In the genomic region with DNA sequence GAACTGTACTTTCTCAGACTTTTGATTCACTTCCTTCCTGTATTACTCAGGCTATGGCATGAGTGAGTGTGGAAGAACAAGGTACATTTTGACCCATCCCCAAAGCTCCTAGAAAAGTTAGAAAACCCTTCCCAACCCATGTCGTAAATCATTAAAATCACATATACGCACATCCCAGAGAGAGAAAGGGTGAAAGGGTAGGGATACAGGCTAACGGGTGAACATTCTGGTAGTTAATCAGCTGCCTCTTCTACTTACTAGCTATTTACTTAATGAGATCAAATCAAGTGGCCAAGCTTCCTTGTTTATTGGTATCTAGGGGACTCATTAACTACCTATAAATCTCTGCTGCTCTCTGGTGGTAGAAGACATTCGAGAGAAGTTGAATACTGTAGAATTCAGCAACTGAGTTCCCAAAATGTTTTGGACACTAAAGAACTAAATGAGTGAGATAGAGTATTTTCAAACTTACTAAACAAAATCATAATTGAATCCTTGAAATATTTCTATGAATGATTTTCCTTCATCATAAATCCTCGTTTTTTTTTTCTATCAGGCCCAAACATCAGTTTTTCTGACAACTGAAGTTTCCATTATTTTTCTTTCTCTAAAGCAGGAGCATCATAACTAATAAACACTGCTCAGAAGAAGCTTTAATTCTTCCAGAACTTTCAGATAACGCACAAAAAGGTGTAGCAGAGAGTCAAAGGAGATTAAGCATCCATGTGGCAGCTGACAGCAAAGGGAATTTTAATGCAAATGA, we compare ENCODE assay signal across 8 cellular contexts.
DNase-seq lines count a peak whose midpoint lies in the region; FAIRE-seq and TF ChIP-seq lines count a peak whose summit lies in the region.

No MANE protein-coding gene starts in this region.

- intact Hi-C loops in sigmoid colon (cut with DNase I), result loop anchor here (5.0 to 10.0 kb wide), 6 partner anchors 124 to 731 kb away; partner anchors contain the start of gene ABI3BP

- FAIRE-seq in HTR-8/SVneo (lab: Jason Lieb, UNC), result no peak
- no peak for FAIRE-seq in GM12891 (lab: Jason Lieb, UNC)

- DNase-seq in CD1c-positive myeloid dendritic cell (ENCODE audit: extremely low spot score) (peak; percentile 4), HTR-8/SVneo (ENCODE audit: insufficient read length, low spot score) (peak; percentile 17), SK-N-DZ (ENCODE audit: low spot score) (peak; percentile 2), foreskin fibroblast (peak; percentile 40 to 77), sigmoid colon (no peak), GM12891 (ENCODE audit: insufficient read length, low spot score) (no peak), SKM-1 (lab: John Stamatoyannopoulos, UW; ENCODE audit: unreplicated experiment) (no peak)
- no peak for DNase-seq in stimulated activated CD4-positive, alpha-beta T cell treated with anti-CD3 and anti-CD28 coated beads, Interleukin-4, amount 100 ng/mL, for 1 hour

- H3K4me1 ChIP-seq in sigmoid colon, result no peaks in the 10 kb centered on the region

- no peak for TF ChIP-seq EP300 in sigmoid colon (IDR thresholded peaks at IDR 0.05)

- no peak overlapping the region for H3K27ac ChIP-seq in sigmoid colon

- 39 to 58% methylated on average over 6 of the region's 6 CpGs for WGBS in sigmoid colon, 2 donors

- TF ChIP-seq POLR2A in sigmoid colon (IDR thresholded peaks at IDR 0.05), result no peak
- no peak for TF ChIP-seq POLR2A in GM12891 (IDR thresholded peaks at IDR 0.05; ENCODE audit: low read depth, low read length)

- no peak overlapping the region for H3K4me3 ChIP-seq in foreskin fibroblast (ENCODE audit: low read depth in 1 of 2, low read length in 2 of 2)
- no peak overlapping the region for H3K4me3 ChIP-seq in sigmoid colon

- no peaks in the 10 kb centered on the region for H3K27me3 ChIP-seq in sigmoid colon

- H3K9me3 ChIP-seq in sigmoid colon, result no peaks in the 10 kb centered on the region

- no peaks in the 10 kb centered on the region for H3K36me3 ChIP-seq in sigmoid colon

- TF ChIP-seq CTCF in foreskin fibroblast (IDR thresholded peaks at IDR 0.05; ENCODE audit: low read depth, low read length) (peak; percentile 58), sigmoid colon (IDR thresholded peaks at IDR 0.05) (peak; percentile 56 to 64 (median 59))

TF ChIP-seq in GM12891, 5 proteins besides CTCF, POLR2A, EP300 and RAD21:
- no peak for TF ChIP-seq POLR2AphosphoS5 (IDR thresholded peaks at IDR 0.05; ENCODE audit: low read depth, low read length)
- TF ChIP-seq SPI1 (IDR thresholded peaks at IDR 0.05; ENCODE audit: low read depth, low read length), result no peak
- TF ChIP-seq PAX5 (IDR thresholded peaks at IDR 0.05; ENCODE audit: insufficient read depth, low read length, severe bottlenecking), result no peak
- TF ChIP-seq POU2F2 (IDR thresholded peaks at IDR 0.05; ENCODE audit: low read depth, low read length), result no peak
- TF ChIP-seq TAF1 (IDR thresholded peaks at IDR 0.05; ENCODE audit: low read depth, low read length), result no peak
TF ChIP-seq in GM12891: peak in this region for 0.

Comparison
In these comparisons a context has a peak if more than half of its experiments do, and no peak if none do; other contexts are left out.
1. DNase-seq: peak in CD1c-positive myeloid dendritic cell (single experiment), HTR-8/SVneo (single experiment), SK-N-DZ (single experiment) and foreskin fibroblast (2 of 2); none in sigmoid colon (single experiment), stimulated activated CD4-positive, alpha-beta T cell treated with anti-CD3 and anti-CD28 coated beads, Interleukin-4, amount 100 ng/mL, for 1 hour (single experiment), GM12891 (single experiment) and SKM-1 (single experiment).